In the genomic region with DNA sequence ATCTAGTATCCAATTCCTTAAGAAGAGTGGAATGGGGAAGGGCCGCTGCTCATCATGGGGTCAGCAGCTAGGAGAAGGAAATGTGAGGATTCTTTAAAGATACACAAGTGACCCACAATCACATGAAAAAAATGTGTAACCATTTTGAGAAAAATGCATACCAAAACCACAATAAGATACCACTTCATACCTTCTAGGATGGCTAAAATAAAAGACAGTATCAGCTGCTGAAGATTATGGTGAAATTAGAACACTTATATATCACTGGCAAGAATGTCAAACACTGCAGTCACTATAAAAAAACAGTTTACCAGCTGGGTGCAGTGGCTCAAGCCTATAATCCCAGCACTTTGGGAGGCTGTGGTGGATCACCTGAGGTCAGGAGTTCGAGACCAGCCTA, we compare ENCODE assay signal across 30 cellular contexts.
"Had no signal": no experiment of that assay in that cellular context is flagged by ENCODE, and none has a peak within 500 bp of the region (broad histone marks: within the 10 kb centered on the region; RNA-seq: fewer than 3 reads in every experiment).

No MANE protein-coding gene starts in this region.

- H3K4me3 ChIP-seq: adrenal gland, ascending aorta, MG63, SJCRH30 had no signal

- H3K4me1 Mint-ChIP-seq: brain had no signal

- H3K9me3 Mint-ChIP-seq: activated CD8-positive, alpha-beta T cell treated with anti-CD3 and anti-CD28 coated beads for 36 hours; activated naive CD8-positive, alpha-beta T cell treated with anti-CD3 and anti-CD28 coated beads, Interleukin-2, amount 10 ng/mL, durations not matched to agents 7 days and 5 days; activated T-helper 1 cell treated with anti-CD3 and anti-CD28 coated beads, Interleukin-12 subunit alpha, Interleukin-12 subunit beta, Interleukin-2, Interleukin-4 antibody, amounts not matched to agents 30 ng/mL and 10 ng/mL and 1 ng/mL, durations not matched to agents 14 hours and 24 hours and 36 hours had no signal

- H3K4me3 Mint-ChIP-seq: activated CD8-positive, alpha-beta T cell treated with anti-CD3 and anti-CD28 coated beads for 36 hours; activated naive CD8-positive, alpha-beta T cell treated with anti-CD3 and anti-CD28 coated beads, Interleukin-2, amount 10 ng/mL, durations not matched to agents 7 days and 5 days; activated T-helper 1 cell treated with anti-CD3 and anti-CD28 coated beads, Interleukin-12 subunit alpha, Interleukin-12 subunit beta, Interleukin-2, Interleukin-4 antibody, amounts not matched to agents 30 ng/mL and 10 ng/mL and 1 ng/mL, durations not matched to agents 14 hours and 24 hours and 36 hours; brain had no signal

- H3K27ac Mint-ChIP-seq: activated CD8-positive, alpha-beta T cell treated with anti-CD3 and anti-CD28 coated beads for 36 hours; activated naive CD8-positive, alpha-beta T cell treated with anti-CD3 and anti-CD28 coated beads, Interleukin-2, amount 10 ng/mL, durations not matched to agents 7 days and 5 days; activated T-helper 1 cell treated with anti-CD3 and anti-CD28 coated beads, Interleukin-12 subunit alpha, Interleukin-12 subunit beta, Interleukin-2, Interleukin-4 antibody, amounts not matched to agents 30 ng/mL and 10 ng/mL and 1 ng/mL, durations not matched to agents 14 hours and 24 hours and 36 hours; brain had no signal

- DNase-seq: activated CD4-positive, alpha-beta T cell treated with anti-CD3 and anti-CD28 coated beads for 4 hours; activated CD8-positive, alpha-beta memory T cell treated with anti-CD3 and anti-CD28 coated beads, Interleukin-2, amount 50 U/mL, for 4 hours; activated CD8-positive, alpha-beta T cell treated with anti-CD3 and anti-CD28 coated beads for 36 hours; activated effector memory CD4-positive, alpha-beta T cell treated with Interleukin-2 at 50 U/mL for 16 hours; activated naive CD4-positive, alpha-beta T cell treated with Interleukin-2 at 50 U/mL for 16 hours; activated naive CD8-positive, alpha-beta T cell treated with anti-CD3 and anti-CD28 coated beads, Interleukin-2, amount 10 ng/mL, durations not matched to agents 7 days and 5 days; adrenal gland; MG63; MV-4-11; NCI-H1092 treated with DMSO at 0.1 percent for 48 hours; NCI-H1417 treated with DMSO at 0.1 percent for 48 hours; NCI-H1694; NCI-H2029; NCI-H2107; NCI-H2171 treated with DMSO at 0.1 percent for 48 hours; NCI-H226; NCI-H526 treated with DMSO at 0.1 percent for 48 hours; NCI-H82; NK-92 treated with Interleukin-12 subunit alpha and Interleukin-12 subunit beta, amount 100 ng/mL, for 24 hours; OCI-M1; RPMI8226; SJCRH30; SK-N-SH; T-helper 1 cell; WERI-Rb-1 had no signal

- H3K27me3 Mint-ChIP-seq: activated CD8-positive, alpha-beta T cell treated with anti-CD3 and anti-CD28 coated beads for 36 hours; activated naive CD8-positive, alpha-beta T cell treated with anti-CD3 and anti-CD28 coated beads, Interleukin-2, amount 10 ng/mL, durations not matched to agents 7 days and 5 days; brain had no signal

- ATAC-seq: activated CD8-positive, alpha-beta T cell treated with anti-CD3 and anti-CD28 coated beads for 36 hours; Panc1; Right ventricle myocardium inferior had no signal
